1 cellular context compared by ENCODE assay signal in genomic region chr1:198604973-198605372, GRCh38.
TF ChIP-seq lines count a peak whose summit lies in the region.

No MANE protein-coding gene starts in this region.

TF ChIP-seq in K562, 482 proteins besides CTCF, POLR2A, EP300 and RAD21 (continued from another document and continues in another):
- TF ChIP-seq, protein P1, sequence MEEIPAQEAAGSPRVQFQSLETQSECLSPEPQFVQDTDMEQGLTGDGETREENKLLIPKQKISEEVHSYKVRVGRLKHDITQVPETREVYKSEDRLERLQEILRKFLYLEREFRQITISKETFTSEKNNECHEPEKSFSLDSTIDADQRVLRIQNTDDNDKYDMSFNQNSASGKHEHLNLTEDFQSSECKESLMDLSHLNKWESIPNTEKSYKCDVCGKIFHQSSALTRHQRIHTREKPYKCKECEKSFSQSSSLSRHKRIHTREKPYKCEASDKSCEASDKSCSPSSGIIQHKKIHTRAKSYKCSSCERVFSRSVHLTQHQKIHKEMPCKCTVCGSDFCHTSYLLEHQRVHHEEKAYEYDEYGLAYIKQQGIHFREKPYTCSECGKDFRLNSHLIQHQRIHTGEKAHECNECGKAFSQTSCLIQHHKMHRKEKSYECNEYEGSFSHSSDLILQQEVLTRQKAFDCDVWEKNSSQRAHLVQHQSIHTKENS (CRISPR knock-in tag; IDR thresholded peaks at IDR 0.05): no peak
- TF ChIP-seq SP2 (IDR thresholded peaks at IDR 0.05; ENCODE audit: extremely low read depth, low read depth, low read length, poor library complexity, severe bottlenecking) (no peak), TBP (optimal IDR thresholded peaks at IDR 0.05; ENCODE audit: low read depth, low read length) (no peak), ZNF449 (CRISPR knock-in tag; IDR thresholded peaks at IDR 0.05) (no peak), RBM14 (IDR thresholded peaks at IDR 0.05; ENCODE audit: borderline replicate concordance, insufficient read depth, low read depth, low read length) (no peak), HDAC6 (IDR thresholded peaks at IDR 0.05; ENCODE audit: low read depth, low read length) (no peak), ETS1 (conservative IDR thresholded peaks at IDR 0.05; ENCODE audit: control insufficient read depth, low read depth, low read length) (no peak), ZNF589 (CRISPR knock-in tag; IDR thresholded peaks at IDR 0.05; ENCODE audit: low read depth) (no peak), ZNF280B (CRISPR knock-in tag; IDR thresholded peaks at IDR 0.05) (no peak), CHAMP1 (IDR thresholded peaks at IDR 0.05) (0 out of 2 replicates have a peak, but pooled peaks have one; percentile 9), ELK1 (CRISPR knock-in tag; IDR thresholded peaks at IDR 0.05) (no peak), STAT5A (IDR thresholded peaks at IDR 0.05; ENCODE audit: borderline replicate concordance, low read length) (peak; percentile 58), RAD51 (IDR thresholded peaks at IDR 0.05; ENCODE audit: borderline replicate concordance, low read depth) (no peak), ZNF41 (CRISPR knock-in tag; conservative IDR thresholded peaks at IDR 0.05) (no peak), BRF1 (IDR thresholded peaks at IDR 0.05; ENCODE audit: borderline replicate concordance, extremely low read depth, insufficient read length) (no peak), EP400 (IDR thresholded peaks at IDR 0.05) (no peak), FIP1L1 (IDR thresholded peaks at IDR 0.05; ENCODE audit: low read depth, low read length, poor library complexity, severe bottlenecking) (no peak), RFX1 (IDR thresholded peaks at IDR 0.05) (no peak), PYGO2 (tag; IDR thresholded peaks at IDR 0.05) (no peak), PML (IDR thresholded peaks at IDR 0.05; ENCODE audit: low read length) (peak; percentile 38; the same call in 1 of the 2 replicates), HDAC1 (IDR thresholded peaks at IDR 0.05) (no peak), ZNF764 (CRISPR knock-in tag; IDR thresholded peaks at IDR 0.05; ENCODE audit: low read depth) (no peak), TAF7 (tag; IDR thresholded peaks at IDR 0.05) (no peak), BRD4 (IDR thresholded peaks at IDR 0.05) (no peak), ILF3 (IDR thresholded peaks at IDR 0.05; ENCODE audit: borderline replicate concordance) (no peak), CHD2 (IDR thresholded peaks at IDR 0.05; ENCODE audit: low read depth, low read length) (no peak), SP1 (CRISPR knock-in tag; IDR thresholded peaks at IDR 0.05) (no peak), POLR2B (IDR thresholded peaks at IDR 0.05; ENCODE audit: low read depth, partially characterized antibody) (no peak), ZNF134 (CRISPR knock-in tag; conservative IDR thresholded peaks at IDR 0.05) (no peak), ELF1 (tag; IDR thresholded peaks at IDR 0.05) (no peak), MEF2D (tag; conservative IDR thresholded peaks at IDR 0.05; ENCODE audit: low read depth) (no peak), ZKSCAN8 (CRISPR knock-in tag; IDR thresholded peaks at IDR 0.05) (no peak), ATF7 (IDR thresholded peaks at IDR 0.05) (no peak), REST (CRISPR knock-in tag; IDR thresholded peaks at IDR 0.05; ENCODE audit: low read depth) (no peak), PRMT5 (CRISPR knock-in tag; IDR thresholded peaks at IDR 0.05) (no peak), KAT2B (IDR thresholded peaks at IDR 0.05; ENCODE audit: low read depth, low read length) (no peak), BCL6 (CRISPR knock-in tag; IDR thresholded peaks at IDR 0.05) (no peak), ZNF780A (CRISPR knock-in tag; IDR thresholded peaks at IDR 0.05) (no peak), RBM34 (IDR thresholded peaks at IDR 0.05; ENCODE audit: borderline replicate concordance, insufficient read depth, low read length) (no peak), ZNF311 (CRISPR knock-in tag; IDR thresholded peaks at IDR 0.05) (no peak), ARID3B (CRISPR knock-in tag; IDR thresholded peaks at IDR 0.05; ENCODE audit: borderline replicate concordance) (no peak), ELF4 (CRISPR knock-in tag; IDR thresholded peaks at IDR 0.05) (no peak), LARP7 (IDR thresholded peaks at IDR 0.05) (no peak), FOXK1 (CRISPR knock-in tag; IDR thresholded peaks at IDR 0.05; ENCODE audit: borderline replicate concordance) (no peak), ZNF121 (CRISPR knock-in tag; conservative IDR thresholded peaks at IDR 0.05) (no peak), CBX2 (IDR thresholded peaks at IDR 0.05; ENCODE audit: insufficient read depth, low read length, poor library complexity, severe bottlenecking) (no peak), GMEB1 (CRISPR knock-in tag; IDR thresholded peaks at IDR 0.05) (no peak), SLC30A9 (CRISPR knock-in tag; IDR thresholded peaks at IDR 0.05) (no peak), ZNF23 (CRISPR knock-in tag; IDR thresholded peaks at IDR 0.05) (no peak), CBX8 (IDR thresholded peaks at IDR 0.05; ENCODE audit: borderline replicate concordance, extremely low read depth, low read depth, low read length, poor library complexity, severe bottlenecking) (no peak)
- TF ChIP-seq, protein P2, sequence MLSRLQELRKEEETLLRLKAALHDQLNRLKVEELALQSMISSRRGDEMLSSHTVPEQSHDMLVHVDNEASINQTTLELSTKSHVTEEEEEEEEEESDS (CRISPR knock-in tag; IDR thresholded peaks at IDR 0.05): no peak
- TF ChIP-seq, protein P3, sequence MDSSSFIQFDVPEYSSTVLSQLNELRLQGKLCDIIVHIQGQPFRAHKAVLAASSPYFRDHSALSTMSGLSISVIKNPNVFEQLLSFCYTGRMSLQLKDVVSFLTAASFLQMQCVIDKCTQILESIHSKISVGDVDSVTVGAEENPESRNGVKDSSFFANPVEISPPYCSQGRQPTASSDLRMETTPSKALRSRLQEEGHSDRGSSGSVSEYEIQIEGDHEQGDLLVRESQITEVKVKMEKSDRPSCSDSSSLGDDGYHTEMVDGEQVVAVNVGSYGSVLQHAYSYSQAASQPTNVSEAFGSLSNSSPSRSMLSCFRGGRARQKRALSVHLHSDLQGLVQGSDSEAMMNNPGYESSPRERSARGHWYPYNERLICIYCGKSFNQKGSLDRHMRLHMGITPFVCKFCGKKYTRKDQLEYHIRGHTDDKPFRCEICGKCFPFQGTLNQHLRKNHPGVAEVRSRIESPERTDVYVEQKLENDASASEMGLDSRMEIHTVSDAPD (CRISPR knock-in tag; IDR thresholded peaks at IDR 0.05): no peak
